ENCODE assay signal across 19 cellular contexts in genomic region chr19:30131722-30132291, GRCh38.
DNase-seq lines count a peak whose midpoint lies in the region; ATAC-seq, FAIRE-seq and TF ChIP-seq lines count a peak whose summit lies in the region.
"Had no signal": no experiment of that assay in that cellular context is flagged by ENCODE, and none has a peak within 500 bp of the region (broad histone marks: within the 10 kb centered on the region; RNA-seq: fewer than 3 reads in every experiment).

No MANE protein-coding gene starts in this region.

- ATAC-seq in upper lobe of right lung = no peak

- peak overlapping the region; percentile 81 for H4K91ac ChIP-seq in H1 (replicated peaks; ENCODE audit: insufficient read length, low read length)

- intact Hi-C loops in upper lobe of right lung (cut with DNase I) = no loop called here

- no peak for TF ChIP-seq POLR2A in H1 (IDR thresholded peaks at IDR 0.05; ENCODE audit: control extremely low read depth in 1 of 2, low read depth in 2 of 2, low read length in 2 of 2)

- no peak overlapping the region for H2AFZ ChIP-seq in H1 (ENCODE audit: low read length)
- H2AFZ ChIP-seq in neural progenitor cell (replicated peaks) = peak overlapping the region; percentile 79

- H3K79me2 ChIP-seq in H1 (ENCODE audit: control insufficient read depth in 1 of 2, insufficient read depth in 2 of 2, low read length in 2 of 2) (no peaks in the 10 kb centered on the region), neural progenitor cell (ENCODE audit: low read depth) (no peaks in the 10 kb centered on the region)

- CTCF ChIA-PET in H1 (lab: Charles Lee; ENCODE audit: partially characterized antibody) = interaction anchor here (0.6 to 0.8 kb wide), 3 partner anchors 12 to 204 kb away, joined by 3 read pairs; no protein-coding TSS in a partner anchor

- no peak overlapping the region for H3K4me3 ChIP-seq in H1 (ENCODE audit: extremely low read depth in 1 of 4, insufficient read depth in 2 of 4, low read depth in 3 of 4, low read length in 4 of 4)
- no peak overlapping the region for H3K4me3 ChIP-seq in neural progenitor cell
- H3K4me3 ChIP-seq in upper lobe of right lung = no peak overlapping the region
- H3K4me3 ChIP-seq: A549, HAP-1 had no signal

- H3K4me2 ChIP-seq in H1 (ENCODE audit: insufficient read depth in 1 of 2, low read depth in 2 of 2, low read length in 2 of 2) (no peak overlapping the region), neural progenitor cell (peak overlapping the region; percentile 45)
- H3K4me2 ChIP-seq: A549 had no signal

- H3K14ac ChIP-seq in H1 (ENCODE audit: insufficient read length) = no peak overlapping the region

- no peak overlapping the region for H3K4ac ChIP-seq in H1 (replicated peaks; ENCODE audit: insufficient read length, low read depth, low read length)

- peak; percentile 22 for DNase-seq in activated effector memory CD4-positive, alpha-beta T cell treated with anti-CD3 and anti-CD28 coated beads, Interleukin-2, amount 50 U/mL, for 16 hours
- no peak for DNase-seq in activated effector memory CD4-positive, alpha-beta T cell treated with Interleukin-2 at 50 U/mL for 16 hours
- no peak for DNase-seq in H1 (ENCODE audit: low read depth in 1 of 2, low spot score in 2 of 2)
- no peak for DNase-seq in neural progenitor cell (ENCODE audit: low spot score)
- peak; percentile 46 for DNase-seq in upper lobe of right lung
- no peak for DNase-seq in SHP77 treated with DMSO at 0.1 percent for 48 hours (lab: John Stamatoyannopoulos, UW)
- DNase-seq in NCI-H1105 treated with DMSO at 0.1 percent for 48 hours (lab: John Stamatoyannopoulos, UW) = no peak
- no peak for DNase-seq in GOT3 (lab: John Stamatoyannopoulos, UW)
- DNase-seq: AML-193; CD4-positive, alpha-beta T cell had no signal

- H4K20me1 ChIP-seq in H1 (replicated peaks in 1 of 2; ENCODE audit: control insufficient read depth in 1 of 2, insufficient read depth in 2 of 2, low read length in 2 of 2) (no peaks in the 10 kb centered on the region), neural progenitor cell (ENCODE audit: low read depth) (no peaks in the 10 kb centered on the region)

- no peaks in the 10 kb centered on the region for H3K9me3 ChIP-seq in H1 (ENCODE audit: insufficient read depth in 2 of 2, low read depth in 1 of 2, low read length in 1 of 2)
- H3K9me3 ChIP-seq in neural progenitor cell (ENCODE audit: low read depth) = no peaks in the 10 kb centered on the region
- no peaks in the 10 kb centered on the region for H3K9me3 ChIP-seq in upper lobe of right lung
- H3K9me3 ChIP-seq: A549, Caco-2, HAP-1 had no signal

- peak overlapping the region; percentile 97 for H3K27ac Mint-ChIP-seq in neural progenitor cell
- H3K27ac Mint-ChIP-seq: CD4-positive, alpha-beta T cell had no signal

- H3K4me1 Mint-ChIP-seq in neural progenitor cell = peaks cover 43% of the 10 kb centered on the region

- H2BK20ac ChIP-seq in H1 (ENCODE audit: low read length) = no peak overlapping the region

- H2BK12ac ChIP-seq in H1 (ENCODE audit: low read depth, low read length) = no peak overlapping the region

- H4K5ac ChIP-seq in H1 (ENCODE audit: insufficient read length, low read depth, low read length) = no peak overlapping the region

- POLR2A ChIA-PET in H1 (lab: Charles Lee; ENCODE audit: partially characterized antibody) = no interaction called here

- peak overlapping the region; percentile 86; the same call in 1 of the 2 replicates for H2AK5ac ChIP-seq in H1 (ENCODE audit: low read depth, low read length)

- no peaks in the 10 kb centered on the region for H3K79me1 ChIP-seq in H1 (ENCODE audit: low read depth, low read length)

- no peaks in the 10 kb centered on the region for H3K23me2 ChIP-seq in H1 (ENCODE audit: low read depth, low read length)

- no peaks in the 10 kb centered on the region for H3K9me3 Mint-ChIP-seq in neural progenitor cell

- no peak for TF ChIP-seq CTCF in H1 (IDR thresholded peaks at IDR 0.05; ENCODE audit: control extremely low read depth in 1 of 3, insufficient read depth in 1 of 3, low read depth in 1 of 3, low read length in 3 of 3)
- TF ChIP-seq CTCF in neural progenitor cell (IDR thresholded peaks at IDR 0.05) = no peak
- no peak for TF ChIP-seq CTCF in upper lobe of right lung (IDR thresholded peaks at IDR 0.05)

- peak overlapping the region; percentile 32; the same call in 1 of the 2 replicates for H3K18ac ChIP-seq in H1 (ENCODE audit: extremely low read depth, low read length)

- H3K56ac ChIP-seq in H1 (replicated peaks; ENCODE audit: insufficient read length, low read depth, low read length) = peak overlapping the region; percentile 55

- no peak overlapping the region for H3K4me3 Mint-ChIP-seq in neural progenitor cell
- H3K4me3 Mint-ChIP-seq: CD4-positive, alpha-beta T cell had no signal

- no peaks in the 10 kb centered on the region for H3K36me3 Mint-ChIP-seq in neural progenitor cell

- peaks cover 0 to 9% (median 0%) of the 10 kb centered on the region in 4 experiments; a peak in 2 of 7 replicates for H3K4me1 ChIP-seq in H1 (replicated peaks in 1 of 4; ENCODE audit: control insufficient read depth in 3 of 4, insufficient read depth in 4 of 4, low read length in 3 of 4)
- H3K4me1 ChIP-seq in neural progenitor cell = peaks cover 20% of the 10 kb centered on the region
- H3K4me1 ChIP-seq in upper lobe of right lung = no peaks in the 10 kb centered on the region
- H3K4me1 ChIP-seq: A549, Caco-2 had no signal

- FAIRE-seq in H1 (lab: Jason Lieb, UNC) = no peak
- FAIRE-seq: A549, D721Med, G401.6, GM12892, GM18507 had no signal

- H4K8ac ChIP-seq in H1 (ENCODE audit: extremely low read depth, insufficient read depth, low read length) = peak overlapping the region; percentile 71; the same call in 1 of the 2 replicates

- H2BK15ac ChIP-seq in H1 (ENCODE audit: low read length) = no peak overlapping the region

- no peaks in the 10 kb centered on the region for H3K36me3 ChIP-seq in H1 (ENCODE audit: control insufficient read depth in 2 of 4, insufficient read depth in 4 of 4, low read length in 3 of 4)
- no peaks in the 10 kb centered on the region for H3K36me3 ChIP-seq in neural progenitor cell
- no peaks in the 10 kb centered on the region for H3K36me3 ChIP-seq in upper lobe of right lung
- H3K36me3 ChIP-seq: HAP-1 had no signal

- TF ChIP-seq EP300 in H1 (IDR thresholded peaks at IDR 0.05; ENCODE audit: borderline replicate concordance in 1 of 2, low read depth in 2 of 2, low read length in 2 of 2) = no peak

- H3F3A ChIP-seq in neural progenitor cell (ENCODE audit: low read depth) = peaks cover 15% of the 10 kb centered on the region

- no peak overlapping the region for H2BK120ac ChIP-seq in H1 (replicated peaks; ENCODE audit: low read depth, low read length)

- H3K27ac ChIP-seq in H1 (ENCODE audit: low read depth, low read length) = no peak overlapping the region
- H3K27ac ChIP-seq in neural progenitor cell = no peak overlapping the region
- no peak overlapping the region for H3K27ac ChIP-seq in upper lobe of right lung
- H3K27ac ChIP-seq: 22Rv1, A549, C4-2B had no signal

- no peak overlapping the region for H3K23ac ChIP-seq in H1 (ENCODE audit: insufficient read length)

- no peak for TF ChIP-seq RAD21 in H1 (IDR thresholded peaks at IDR 0.05 in 1 of 2, conservative IDR thresholded peaks at IDR 0.05 in 1 of 2; ENCODE audit: low read depth in 2 of 2, low read length in 2 of 2)

- no peak overlapping the region for H2BK5ac ChIP-seq in H1 (ENCODE audit: low read depth, low read length)

- H3K27me3 Mint-ChIP-seq in neural progenitor cell (ENCODE audit: insufficient read depth, low read depth) = peaks cover 4% of the 10 kb centered on the region
- H3K27me3 Mint-ChIP-seq: CD4-positive, alpha-beta T cell had no signal

- H3K9ac ChIP-seq in H1 (replicated peaks in 1 of 4; ENCODE audit: extremely low read depth in 1 of 4, low read depth in 3 of 4, low read length in 3 of 4) (no peak overlapping the region), neural progenitor cell (no peak overlapping the region)

- H3K27me3 ChIP-seq in H1 (replicated peaks in 1 of 4; ENCODE audit: control insufficient read depth in 3 of 4, extremely low read depth in 1 of 4, insufficient read depth in 3 of 4, low read length in 3 of 4) = no peaks in the 10 kb centered on the region; a peak in 1 of 7 replicates
- H3K27me3 ChIP-seq in neural progenitor cell = no peaks in the 10 kb centered on the region
- no peaks in the 10 kb centered on the region for H3K27me3 ChIP-seq in upper lobe of right lung

- 93% methylated on average over 8 of the region's 8 CpGs; no CpG with 5 or more reads in 1 of the 2 experiments for WGBS in H1 (ENCODE audit: extremely low coverage in 1 of 2, insufficient coverage in 1 of 2, insufficient read length in 1 of 2, insufficient replicate concordance in 2 of 2, low coverage in 1 of 2, low lambda C conversion rate in 2 of 2, missing lambda C conversion rate in 1 of 2), 2 experiments

TF ChIP-seq in H1, 55 proteins besides CTCF, POLR2A, EP300 and RAD21 (continues in another document):
- no peak for TF ChIP-seq TCF12 (IDR thresholded peaks at IDR 0.05; ENCODE audit: low read depth, low read length)
- TF ChIP-seq USF2 (IDR thresholded peaks at IDR 0.05; ENCODE audit: low read length) = no peak
- no peak for TF ChIP-seq CREB1 (IDR thresholded peaks at IDR 0.05)
- no peak for TF ChIP-seq ZNF274 (IDR thresholded peaks at IDR 0.05; ENCODE audit: borderline replicate concordance, extremely low read depth, low read length)
- TF ChIP-seq POLR2AphosphoS5 (IDR thresholded peaks at IDR 0.05; ENCODE audit: low read depth, low read length) = no peak
- TF ChIP-seq GABPA (IDR thresholded peaks at IDR 0.05; ENCODE audit: borderline replicate concordance, insufficient read depth, low read length) = no peak
- TF ChIP-seq MAFK (IDR thresholded peaks at IDR 0.05; ENCODE audit: low read depth, low read length) = no peak
- TF ChIP-seq SIRT6 (IDR thresholded peaks at IDR 0.05; ENCODE audit: low read length) = no peak
- no peak for TF ChIP-seq FOSL1 (IDR thresholded peaks at IDR 0.05; ENCODE audit: insufficient read depth, low read depth, low read length)
- TF ChIP-seq BACH1 (IDR thresholded peaks at IDR 0.05; ENCODE audit: low read length) = no peak
- TF ChIP-seq JUN (IDR thresholded peaks at IDR 0.05; ENCODE audit: low read depth, low read length) = no peak
- no peak for TF ChIP-seq RBBP5 (IDR thresholded peaks at IDR 0.05; ENCODE audit: borderline replicate concordance, low read depth, low read length)
- no peak for TF ChIP-seq KDM4A (IDR thresholded peaks at IDR 0.05; ENCODE audit: low read depth, low read length, severe bottlenecking)
- no peak for TF ChIP-seq NANOG (IDR thresholded peaks at IDR 0.05; ENCODE audit: insufficient read depth, low read depth, low read length, poor library complexity, severe bottlenecking)
- TF ChIP-seq CBX5 (IDR thresholded peaks at IDR 0.05; ENCODE audit: low read depth, low read length) = no peak

Comparison
In these comparisons a context has a peak if more than half of its experiments do, and no peak if none do; other contexts are left out.
1. DNase-seq: peak in activated effector memory CD4-positive, alpha-beta T cell treated with anti-CD3 and anti-CD28 coated beads, Interleukin-2, amount 50 U/mL, for 16 hours (single experiment) and upper lobe of right lung (single experiment); none in activated effector memory CD4-positive, alpha-beta T cell treated with Interleukin-2 at 50 U/mL for 16 hours (single experiment), H1 (0 of 2), neural progenitor cell (single experiment), SHP77 treated with DMSO at 0.1 percent for 48 hours (single experiment), NCI-H1105 treated with DMSO at 0.1 percent for 48 hours (single experiment) and GOT3 (single experiment).